In genomic region chr1:64405833-64406232, GRCh38 we compare ENCODE assay signal across 16 cellular contexts.
DNase-seq lines count a peak whose midpoint lies in the region; ATAC-seq and TF ChIP-seq lines count a peak whose summit lies in the region.
"Had no signal": no experiment of that assay in that cellular context is flagged by ENCODE, and none has a peak within 500 bp of the region (broad histone marks: within the 10 kb centered on the region; RNA-seq: fewer than 3 reads in every experiment).

No MANE protein-coding gene starts in this region.

- no peak for TF ChIP-seq CTCF in foreskin keratinocyte (conservative IDR thresholded peaks at IDR 0.05)

- H3K27ac ChIP-seq in epithelial cell of prostate (no peak overlapping the region), foreskin keratinocyte (no peak overlapping the region), Karpas-422 (ENCODE audit: low read length) (no peak overlapping the region)
- H3K27ac ChIP-seq: BLaER1 had no signal

- peaks cover 7% of the 10 kb centered on the region for H3K27me3 Mint-ChIP-seq in activated T-cell treated with anti-CD3 and anti-CD28 coated beads, Interleukin-2, amount 50 U/mL, for 72 hours (ENCODE audit: low read depth)

- no peaks in the 10 kb centered on the region for H3K9me2 ChIP-seq in Karpas-422 (replicated peaks; ENCODE audit: insufficient read depth, low read length)

- H3K9me3 Mint-ChIP-seq in activated T-cell treated with anti-CD3 and anti-CD28 coated beads, Interleukin-2, amount 50 U/mL, for 72 hours = no peaks in the 10 kb centered on the region
- H3K9me3 Mint-ChIP-seq: CD8-positive, alpha-beta T cell; GM23338; HFFc6 had no signal

- peak; percentile 44 to 63 for ATAC-seq in activated T-cell treated with anti-CD3 and anti-CD28 coated beads, Interleukin-2, amount 50 U/mL, for 72 hours (replicated peaks in 1 of 2)
- ATAC-seq in foreskin keratinocyte (peak; percentile 29), HG02870 (IDR thresholded peaks at IDR 0.05; ENCODE audit: unreplicated experiment) (no peak)
- ATAC-seq: CD8-positive, alpha-beta T cell; GM23338; HCT116 had no signal

- peaks cover 2% of the 10 kb centered on the region for H3K27me3 ChIP-seq in foreskin keratinocyte
- H3K27me3 ChIP-seq in Karpas-422 (ENCODE audit: low read length) = no peaks in the 10 kb centered on the region
- H3K27me3 ChIP-seq: BLaER1 had no signal

- H3K79me2 ChIP-seq in Karpas-422 (ENCODE audit: low read length) = no peaks in the 10 kb centered on the region

- no peak for DNase-seq in activated T-cell treated with anti-CD3 and anti-CD28 coated beads, Interleukin-2, amount 50 U/mL, for 72 hours
- DNase-seq in activated T-cell treated with anti-CD3 and anti-CD28 coated beads, Interleukin-2, amount 50 U/mL, for 1 hour = no peak
- DNase-seq in epithelial cell of prostate (ENCODE audit: low read depth, low spot score) (peak; percentile 22), foreskin keratinocyte (no peak), H4 (ENCODE audit: low spot score) (no peak), Karpas-422 (no peak)
- DNase-seq: 8988T; Calu3; CD8-positive, alpha-beta T cell; DMS79 treated with DMSO at 0.1 percent for 48 hours; H7; HFFc6 had no signal

- H3K36me3 ChIP-seq in Karpas-422 (ENCODE audit: insufficient read depth, low read length) = no peaks in the 10 kb centered on the region
- H3K36me3 ChIP-seq: BLaER1 had no signal

- no peak overlapping the region for H3K9ac ChIP-seq in Karpas-422 (ENCODE audit: low read length)
- H3K9ac ChIP-seq: BLaER1 had no signal

- H3K27ac Mint-ChIP-seq in activated T-cell treated with anti-CD3 and anti-CD28 coated beads, Interleukin-2, amount 50 U/mL, for 72 hours = no peak overlapping the region
- H3K27ac Mint-ChIP-seq: CD8-positive, alpha-beta T cell; GM23338; HFFc6 had no signal

- no peak overlapping the region for H3K4me3 ChIP-seq in Karpas-422 (ENCODE audit: low read length)
- H3K4me3 ChIP-seq: BLaER1, GM23338 had no signal

- no peak overlapping the region for H2AFZ ChIP-seq in Karpas-422 (ENCODE audit: low read length)
- H2AFZ ChIP-seq: GM23338 had no signal

- H4K20me1 ChIP-seq in Karpas-422 (ENCODE audit: insufficient read depth, low read depth, low read length) = no peaks in the 10 kb centered on the region
- H4K20me1 ChIP-seq: BLaER1 had no signal

- no peaks in the 10 kb centered on the region for H3K4me1 Mint-ChIP-seq in activated T-cell treated with anti-CD3 and anti-CD28 coated beads, Interleukin-2, amount 50 U/mL, for 72 hours (ENCODE audit: low read depth)

- H3K36me3 Mint-ChIP-seq in activated T-cell treated with anti-CD3 and anti-CD28 coated beads, Interleukin-2, amount 50 U/mL, for 72 hours (ENCODE audit: insufficient read depth in 2 of 2) = no peaks in the 10 kb centered on the region
- H3K36me3 Mint-ChIP-seq: CD8-positive, alpha-beta T cell had no signal

- no peaks in the 10 kb centered on the region for H3K4me1 ChIP-seq in foreskin keratinocyte
- H3K4me1 ChIP-seq in Karpas-422 (ENCODE audit: low read length) = no peaks in the 10 kb centered on the region
- H3K4me1 ChIP-seq: BLaER1 had no signal

- no peak overlapping the region for H3K4me2 ChIP-seq in Karpas-422 (ENCODE audit: low read depth, low read length, poor library complexity, severe bottlenecking)
- H3K4me2 ChIP-seq: BLaER1, GM23338 had no signal

- H3K9me3 ChIP-seq in Karpas-422 (ENCODE audit: low read length) = no peaks in the 10 kb centered on the region
- H3K9me3 ChIP-seq: BLaER1 had no signal

- H3K4me3 Mint-ChIP-seq in activated T-cell treated with anti-CD3 and anti-CD28 coated beads, Interleukin-2, amount 50 U/mL, for 72 hours = no peak overlapping the region
- H3K4me3 Mint-ChIP-seq: CD8-positive, alpha-beta T cell; GM23338; HFFc6 had no signal
